ENCODE assay signal across 8 cellular contexts in the genomic region with DNA sequence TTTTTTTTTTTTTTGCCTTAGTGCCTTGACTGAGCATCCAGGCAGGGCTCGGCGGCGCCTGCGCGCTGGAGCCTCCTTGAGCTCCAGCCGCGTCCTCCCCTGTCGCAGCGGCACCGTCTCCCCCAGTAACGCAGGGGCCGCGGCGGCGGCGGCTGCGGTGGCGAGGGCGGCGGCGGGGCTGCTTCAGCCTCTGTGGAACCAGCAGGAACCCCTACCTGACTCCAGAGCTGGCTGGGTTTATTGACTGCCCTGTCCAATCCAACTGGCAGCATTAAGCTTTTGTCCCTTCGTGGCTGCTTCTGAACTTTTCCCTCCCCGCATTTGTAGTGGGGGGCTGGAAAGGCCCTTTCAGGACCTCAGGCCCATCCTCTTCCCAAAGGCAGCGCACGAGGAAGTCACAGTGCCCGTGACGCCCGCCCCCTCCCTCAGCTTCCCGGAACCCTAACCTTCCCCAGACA. TPM values are rescaled to one million over a fixed set of nuclear protein-coding genes. Genes with fewer than 3 reads are reported as not detected.
A peak's percentile ranks its signal among the peaks of the same experiment; 100 is the strongest.
DNase-seq lines count a peak whose midpoint lies in the region; TF ChIP-seq lines count a peak whose summit lies in the region.

A gene with protein sequence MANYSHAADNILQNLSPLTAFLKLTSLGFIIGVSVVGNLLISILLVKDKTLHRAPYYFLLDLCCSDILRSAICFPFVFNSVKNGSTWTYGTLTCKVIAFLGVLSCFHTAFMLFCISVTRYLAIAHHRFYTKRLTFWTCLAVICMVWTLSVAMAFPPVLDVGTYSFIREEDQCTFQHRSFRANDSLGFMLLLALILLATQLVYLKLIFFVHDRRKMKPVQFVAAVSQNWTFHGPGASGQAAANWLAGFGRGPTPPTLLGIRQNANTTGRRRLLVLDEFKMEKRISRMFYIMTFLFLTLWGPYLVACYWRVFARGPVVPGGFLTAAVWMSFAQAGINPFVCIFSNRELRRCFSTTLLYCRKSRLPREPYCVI (minus strand): TSS at position 397 of the 458 bp plus-strand sequence. CDS start 2,106 bp downstream, outside the sequence.

- no peaks in the 10 kb centered on the region for H3K9me2 ChIP-seq in Karpas-422 (replicated peaks; ENCODE audit: insufficient read depth, low read length)

- peak within 1 kb of the TSS; percentile 38 for H3K9ac ChIP-seq in endocrine pancreas (ENCODE audit: control insufficient read depth, insufficient read depth, low read length)
- H3K9ac ChIP-seq in mesendoderm (ENCODE audit: low read length) = peak within 1 kb of the TSS; percentile 75
- no peak within 1 kb of the TSS for H3K9ac ChIP-seq in Karpas-422 (ENCODE audit: low read length)

- no CpG with 5 or more reads among the region's 29 CpGs for WGBS in mesendoderm (ENCODE audit: extremely low coverage, insufficient coverage, low lambda C conversion rate)
- WGBS in stomach, 5 donors = 1 to 4% (median 1%) methylated on average over 8 to 29 of the region's 29 CpGs

- H3K4ac ChIP-seq in mesendoderm (ENCODE audit: low read depth, low read length) = no peak within 1 kb of the TSS

- peaks cover 44% of the 10 kb centered on the region for H3K27me3 Mint-ChIP-seq in activated CD4-positive, alpha-beta T cell treated with anti-CD3 and anti-CD28 coated beads, Interleukin-2, amount 10 ng/mL, durations not matched to agents 7 days and 5 days

- peak within 1 kb of the TSS; percentile 94 for H3K4me2 ChIP-seq in mesendoderm (ENCODE audit: low read length)
- no peak within 1 kb of the TSS for H3K4me2 ChIP-seq in Karpas-422 (ENCODE audit: low read depth, low read length, poor library complexity, severe bottlenecking)

- H3K4me1 ChIP-seq in HEK293 (ENCODE audit: control insufficient read depth, insufficient read depth, low read length) (no peaks in the 10 kb centered on the region; the same call in 1 of the 2 replicates), endocrine pancreas (ENCODE audit: control insufficient read depth, insufficient read depth, low read length) (no peaks in the 10 kb centered on the region), mesendoderm (ENCODE audit: control insufficient read depth, low read depth, low read length) (peaks cover 2% of the 10 kb centered on the region), stomach (peaks cover 9 to 31% (median 16%) of the 10 kb centered on the region in 4 donors), Karpas-422 (ENCODE audit: low read length) (peaks cover 5% of the 10 kb centered on the region; the same call in 1 of the 2 replicates)

- H4K5ac ChIP-seq in mesendoderm (ENCODE audit: low read length) = no peak within 1 kb of the TSS

- H3K79me1 ChIP-seq in mesendoderm (ENCODE audit: low read length) = no peaks in the 10 kb centered on the region

- no peak within 1 kb of the TSS for H3K27ac Mint-ChIP-seq in activated CD4-positive, alpha-beta T cell treated with anti-CD3 and anti-CD28 coated beads, Interleukin-2, amount 10 ng/mL, durations not matched to agents 7 days and 5 days

- no peak within 1 kb of the TSS for H2BK15ac ChIP-seq in mesendoderm (replicated peaks; ENCODE audit: low read depth)

- H2AK5ac ChIP-seq in mesendoderm (ENCODE audit: low read length) = no peak within 1 kb of the TSS

- no peak within 1 kb of the TSS for H2AFZ ChIP-seq in Karpas-422 (ENCODE audit: low read length)

- intact Hi-C loops in stomach (cut with DNase I; ENCODE audit: low total_unique reads) = no loop called here

- H3K36me3 ChIP-seq in HEK293 (ENCODE audit: control insufficient read depth in 2 of 2, insufficient read depth in 1 of 2, low read length in 2 of 2) (no peaks in the 10 kb centered on the region), endocrine pancreas (ENCODE audit: control insufficient read depth, insufficient read depth, low read length) (no peaks in the 10 kb centered on the region), mesendoderm (ENCODE audit: control insufficient read depth, insufficient read depth, low read length) (no peaks in the 10 kb centered on the region), stomach (no peaks in the 10 kb centered on the region), Karpas-422 (ENCODE audit: insufficient read depth, low read length) (no peaks in the 10 kb centered on the region)

- TF ChIP-seq CTCF in HEK293 (tag by site-specific recombination; IDR thresholded peaks at IDR 0.05) = no peak
- TF ChIP-seq CTCF in stomach (IDR thresholded peaks at IDR 0.05) = no peak

- no peaks in the 10 kb centered on the region for H3K9me3 Mint-ChIP-seq in activated CD4-positive, alpha-beta T cell treated with anti-CD3 and anti-CD28 coated beads, Interleukin-2, amount 10 ng/mL, durations not matched to agents 7 days and 5 days

- H3K4me3 Mint-ChIP-seq in activated CD4-positive, alpha-beta T cell treated with anti-CD3 and anti-CD28 coated beads, Interleukin-2, amount 10 ng/mL, durations not matched to agents 7 days and 5 days = peak within 1 kb of the TSS; percentile 27

- peak within 1 kb of the TSS; percentile 65 for H4K8ac ChIP-seq in mesendoderm (ENCODE audit: low read depth, low read length)

- H3K79me2 ChIP-seq in mesendoderm (ENCODE audit: control insufficient read depth, insufficient read depth, low read length) (no peaks in the 10 kb centered on the region), Karpas-422 (ENCODE audit: low read length) (no peaks in the 10 kb centered on the region)

- POLR2A ChIA-PET in HEK293 (lab: Yijun Ruan, JAX) = interaction anchor here (0.7 to 1.6 kb wide), 5 partner anchors 13 to 287 kb away, joined by 4 to 9 read pairs (median 5); a partner anchor contains a TSS
- POLR2A ChIA-PET in activated CD4-positive, alpha-beta T cell treated with anti-CD3 and anti-CD28 coated beads, Interleukin-2, amount 10 ng/mL, durations not matched to agents 7 days and 5 days (lab: Charles Lee) = no interaction called here

- peaks cover 2% of the 10 kb centered on the region for H3K4me1 Mint-ChIP-seq in activated CD4-positive, alpha-beta T cell treated with anti-CD3 and anti-CD28 coated beads, Interleukin-2, amount 10 ng/mL, durations not matched to agents 7 days and 5 days

- CTCF ChIA-PET in HEK293 (lab: Yijun Ruan, JAX) = interaction anchor here (1.5 kb wide), 1 partner anchor 9 kb away, joined by 6 read pairs; no protein-coding TSS in a partner anchor
- CTCF ChIA-PET in activated CD4-positive, alpha-beta T cell treated with anti-CD3 and anti-CD28 coated beads, Interleukin-2, amount 10 ng/mL, durations not matched to agents 7 days and 5 days (lab: Charles Lee) = interaction anchor here (0.7 kb wide), 1 partner anchor 10 kb away, joined by 4 read pairs; no protein-coding TSS in a partner anchor

- H3K4me3 ChIP-seq in HEK293 (ENCODE audit: low read depth, low read length) (peak within 1 kb of the TSS; percentile 51), endocrine pancreas (ENCODE audit: control insufficient read depth, insufficient read depth, low read length) (peak within 1 kb of the TSS; percentile 82), mesendoderm (ENCODE audit: low read length) (peak within 1 kb of the TSS; percentile 55), stomach (peak within 1 kb of the TSS; percentile 44 to 50 (median 48)), Karpas-422 (ENCODE audit: low read length) (no peak within 1 kb of the TSS)

- H3K18ac ChIP-seq in mesendoderm (ENCODE audit: low read length) = peak within 1 kb of the TSS; percentile 85

- H3K9me3 ChIP-seq in HEK293 (ENCODE audit: control insufficient read depth, insufficient read depth, low read depth, low read length) = no peaks in the 10 kb centered on the region
- no peaks in the 10 kb centered on the region for H3K9me3 ChIP-seq in endocrine pancreas (ENCODE audit: control insufficient read depth, low read length)
- no peaks in the 10 kb centered on the region for H3K9me3 ChIP-seq in stomach
- no peaks in the 10 kb centered on the region for H3K9me3 ChIP-seq in Karpas-422 (ENCODE audit: low read length)

- peak within 1 kb of the TSS; percentile 91 for H3K56ac ChIP-seq in mesendoderm (ENCODE audit: low read length)

- no peak within 1 kb of the TSS for H3K23ac ChIP-seq in mesendoderm (ENCODE audit: low read length)

- no peak within 1 kb of the TSS for H2BK5ac ChIP-seq in mesendoderm (ENCODE audit: low read length)

- no peak for TF ChIP-seq EP300 in stomach (IDR thresholded peaks at IDR 0.05)

- H3K27me3 ChIP-seq in endocrine pancreas (ENCODE audit: control insufficient read depth, insufficient read depth, low read length) = no peaks in the 10 kb centered on the region
- no peaks in the 10 kb centered on the region for H3K27me3 ChIP-seq in mesendoderm (ENCODE audit: insufficient read depth, low read length, poor library complexity)
- H3K27me3 ChIP-seq in stomach = peaks cover 0 to 4% (median 0%) of the 10 kb centered on the region in 3 donors
- H3K27me3 ChIP-seq in Karpas-422 (ENCODE audit: low read length) = no peaks in the 10 kb centered on the region

- DNase-seq in GM03348 (ENCODE audit: low spot score) = peak; percentile 90
- peak; percentile 57 for DNase-seq in NCI-H1436 (lab: John Stamatoyannopoulos, UW)
- peak; percentile 19 for DNase-seq in activated CD4-positive, alpha-beta T cell treated with anti-CD3 and anti-CD28 coated beads, Interleukin-2, amount 10 ng/mL, durations not matched to agents 7 days and 5 days
- peak; percentile 86 for DNase-seq in mesendoderm
- DNase-seq in stomach = peak; percentile 40
- no peak for DNase-seq in Karpas-422

- no peak within 1 kb of the TSS for H2BK120ac ChIP-seq in mesendoderm (ENCODE audit: low read depth, low read length)

- H3K36me3 Mint-ChIP-seq in activated CD4-positive, alpha-beta T cell treated with anti-CD3 and anti-CD28 coated beads, Interleukin-2, amount 10 ng/mL, durations not matched to agents 7 days and 5 days (ENCODE audit: low read depth) = no peaks in the 10 kb centered on the region

- H3K27ac ChIP-seq in HEK293 (ENCODE audit: extremely low read depth, low read depth, low read length) (peak within 1 kb of the TSS; percentile 51; the same call in 1 of the 2 replicates), mesendoderm (ENCODE audit: low read depth, low read length) (no peak within 1 kb of the TSS), stomach (peak within 1 kb of the TSS; percentile 14 to 62 (median 52)), Karpas-422 (ENCODE audit: low read length) (no peak within 1 kb of the TSS)

- H4K20me1 ChIP-seq in Karpas-422 (ENCODE audit: insufficient read depth, low read depth, low read length) = no peaks in the 10 kb centered on the region

- TF ChIP-seq POLR2A in stomach (IDR thresholded peaks at IDR 0.05) = no peak

RNA-seq across cellular contexts. Expression of the gene that starts here (rescaled TPM):
- total RNA-seq in activated CD4-positive, alpha-beta T cell treated with anti-CD3 and anti-CD28 coated beads, Interleukin-2, amount 10 ng/mL, durations not matched to agents 7 days and 5 days = not detected
- 0.65 TPM for polyA plus RNA-seq in mesendoderm (2013, experiment 1 of 2)
- 0.24 TPM for polyA plus RNA-seq in mesendoderm (2013, experiment 2 of 2)
- total RNA-seq in stomach = 1 to 10 TPM in 2 of 5 donors, not detected in 3; 1.7 to 2.6 TPM
- polyA plus RNA-seq in stomach = under 1 TPM in 2 of 3 donors, not detected in 1; 0.31 to 0.48 TPM
- total RNA-seq in Karpas-422 (2014; rRNA removed; shearing (Covaris generic); ENCODE audit: low replicate concordance) = 0.07 TPM in 1 of 2 replicates, not detected in the other

Comparison
In these comparisons a context has a peak if more than half of its experiments do, and no peak if none do; other contexts are left out.
1. Peak in DNase-seq in activated CD4-positive, alpha-beta T cell treated with anti-CD3 and anti-CD28 coated beads, Interleukin-2, amount 10 ng/mL, durations not matched to agents 7 days and 5 days; RNA of the gene not detected or under 1 TPM.
2. H3K27ac ChIP-seq: peak in HEK293 (single experiment) and stomach (5 of 5); none in mesendoderm (single experiment) and Karpas-422 (single experiment).